In genomic region chr1:218785928-218786327, GRCh38 we compare ENCODE assay signal across 17 cellular contexts.
DNase-seq lines count a peak whose midpoint lies in the region; FAIRE-seq and TF ChIP-seq lines count a peak whose summit lies in the region.
"Had no signal": no experiment of that assay in that cellular context is flagged by ENCODE, and none has a peak within 500 bp of the region (broad histone marks: within the 10 kb centered on the region; RNA-seq: fewer than 3 reads in every experiment).

No MANE protein-coding gene starts in this region.

- no peaks in the 10 kb centered on the region for H3K27me3 ChIP-seq in breast epithelium
- H3K27me3 ChIP-seq in esophagus muscularis mucosa = no peaks in the 10 kb centered on the region
- no peaks in the 10 kb centered on the region for H3K27me3 ChIP-seq in uterus

- no peaks in the 10 kb centered on the region for H3K4me1 Mint-ChIP-seq in MCF 10A (ENCODE audit: insufficient read depth, unreplicated experiment)

- CTCF ChIA-PET in MCF 10A (lab: Yijun Ruan, JAX) = interaction anchor here (0.7 to 1.0 kb wide), 2 partner anchors 433 to 456 kb away, joined by 3 read pairs; no protein-coding TSS in a partner anchor

- no peaks in the 10 kb centered on the region for H3K36me3 Mint-ChIP-seq in MCF 10A (ENCODE audit: insufficient read depth, unreplicated experiment)

- no peak overlapping the region for H3K4me3 ChIP-seq in breast epithelium
- H3K4me3 ChIP-seq in esophagus muscularis mucosa = no peak overlapping the region
- H3K4me3 ChIP-seq in uterus = no peak overlapping the region
- H3K4me3 ChIP-seq: GM12878 had no signal

- no peak overlapping the region for H3K4me3 Mint-ChIP-seq in MCF 10A (ENCODE audit: unreplicated experiment)

- no peak for FAIRE-seq in urothelium cell line (lab: Jason Lieb, UNC)
- FAIRE-seq: GM12878 had no signal

- H3K9me3 Mint-ChIP-seq in MCF 10A (ENCODE audit: unreplicated experiment) = peaks cover 5% of the 10 kb centered on the region

- H3K36me3 ChIP-seq in breast epithelium = no peaks in the 10 kb centered on the region
- H3K36me3 ChIP-seq in esophagus muscularis mucosa = no peaks in the 10 kb centered on the region
- no peaks in the 10 kb centered on the region for H3K36me3 ChIP-seq in uterus

- H3K9me3 ChIP-seq in breast epithelium (no peaks in the 10 kb centered on the region), esophagus muscularis mucosa (no peaks in the 10 kb centered on the region), uterus (no peaks in the 10 kb centered on the region)

- TF ChIP-seq CTCF in MCF 10A (IDR thresholded peaks at IDR 0.05; ENCODE audit: unreplicated experiment) = no peak
- TF ChIP-seq CTCF in breast epithelium (IDR thresholded peaks at IDR 0.05) = no peak
- TF ChIP-seq CTCF in esophagus muscularis mucosa (IDR thresholded peaks at IDR 0.05) = no peak
- no peak for TF ChIP-seq CTCF in uterus (IDR thresholded peaks at IDR 0.05)

- intact Hi-C loops in MCF 10A (cut with micrococcal nuclease) = no loop called here
- intact Hi-C loops in breast epithelium (cut with DNase I; ENCODE audit: low total_unique reads) = no loop called here
- intact Hi-C loops in esophagus muscularis mucosa (cut with DNase I) = no loop called here
- intact Hi-C loops in uterus (cut with DNase I; ENCODE audit: low total_unique reads) = no loop called here

- TF ChIP-seq EP300 in esophagus muscularis mucosa (IDR thresholded peaks at IDR 0.05) = no peak

- H3K4me1 ChIP-seq in breast epithelium (no peaks in the 10 kb centered on the region), esophagus muscularis mucosa (peaks cover 0 to 12% (median 10%) of the 10 kb centered on the region in 4 donors), uterus (peaks cover 0 to 4% of the 10 kb centered on the region in 2 donors)

- no peaks in the 10 kb centered on the region for H3K27me3 Mint-ChIP-seq in MCF 10A (ENCODE audit: insufficient read depth, unreplicated experiment)
- H3K27me3 Mint-ChIP-seq: progenitor cell of endocrine pancreas had no signal

- WGBS in esophagus muscularis mucosa = 10% methylated on average over 4 of the region's 4 CpGs

- peak; percentile 40 for DNase-seq in MCF 10A (ENCODE audit: unreplicated experiment)
- DNase-seq in breast epithelium (ENCODE audit: low spot score in 2 of 2) = no peak
- no peak for DNase-seq in esophagus muscularis mucosa (ENCODE audit: extremely low spot score)
- peak; percentile 11 for DNase-seq in medulla oblongata (ENCODE audit: extremely low spot score)
- DNase-seq in uterus = peak; percentile 27 to 44
- DNase-seq in activated CD4-positive, alpha-beta T cell treated with anti-CD3 and anti-CD28 coated beads for 48 hours = no peak
- no peak for DNase-seq in urothelium cell line (ENCODE audit: low spot score)
- DNase-seq in SHP77 (lab: John Stamatoyannopoulos, UW) = no peak
- DNase-seq: 8988T; activated CD4-positive, CD25-positive, alpha-beta regulatory T cell; DMS 273 treated with DMSO at 0.1 percent for 48 hours; NCI-H345; SHP77 treated with DMSO at 0.1 percent for 48 hours; substantia nigra had no signal

- no peak overlapping the region for H3K27ac Mint-ChIP-seq in MCF 10A (ENCODE audit: low read depth, unreplicated experiment)
- H3K27ac Mint-ChIP-seq: progenitor cell of endocrine pancreas had no signal

- no TSS peak for BruUV-seq in MCF 10A (replicated peaks; lab: Mats Ljungman, UMichigan)

- TF ChIP-seq POLR2A in breast epithelium (IDR thresholded peaks at IDR 0.05) = no peak
- no peak for TF ChIP-seq POLR2A in esophagus muscularis mucosa (IDR thresholded peaks at IDR 0.05; ENCODE audit: low read depth)
- TF ChIP-seq POLR2A in uterus (IDR thresholded peaks at IDR 0.05) = no peak

- H3K27ac ChIP-seq in breast epithelium = no peak overlapping the region
- peak overlapping the region in 3 of 4 donors; percentile 5 to 24 (median 23) for H3K27ac ChIP-seq in esophagus muscularis mucosa (replicated peaks in 1 of 4)
- H3K27ac ChIP-seq in uterus = peak overlapping the region in 1 of 2 donors; percentile 22
- H3K27ac ChIP-seq: KMS-11 had no signal

- POLR2A ChIA-PET in MCF 10A (lab: Yijun Ruan, JAX) = no interaction called here

Comparison
In these comparisons a context has a peak if more than half of its experiments do, and no peak if none do; other contexts are left out.
1. DNase-seq: peak in MCF 10A (single experiment), medulla oblongata (single experiment) and uterus (2 of 2); none in breast epithelium (0 of 2), esophagus muscularis mucosa (single experiment), activated CD4-positive, alpha-beta T cell treated with anti-CD3 and anti-CD28 coated beads for 48 hours (single experiment), urothelium cell line (single experiment) and SHP77 (0 of 2).
2. H3K27ac ChIP-seq: peak in esophagus muscularis mucosa (3 of 4); none in breast epithelium (0 of 2).